Comparison of ENCODE assay signal across 12 cellular contexts in the genomic region with DNA sequence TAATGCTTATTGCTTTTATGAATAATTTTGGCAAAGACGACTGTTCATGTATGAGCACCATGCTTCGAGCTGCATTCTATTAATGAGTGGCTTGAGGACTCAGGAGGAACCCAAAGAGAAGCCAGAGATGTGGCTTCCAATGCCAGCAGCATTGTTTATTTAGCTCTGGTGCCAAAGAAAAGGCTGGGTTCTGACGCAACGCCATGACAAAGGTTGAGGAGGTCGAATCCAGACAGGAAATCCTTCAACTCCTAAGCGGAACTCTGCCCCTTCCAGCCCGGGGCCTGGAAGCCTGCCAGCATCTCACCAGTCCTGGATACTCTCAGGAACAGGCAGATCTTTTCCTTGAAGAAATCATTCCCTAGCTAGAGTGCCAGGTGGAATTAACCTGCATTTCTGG.
DNase-seq lines count a peak whose midpoint lies in the region; ATAC-seq and TF ChIP-seq lines count a peak whose summit lies in the region.
"Had no signal": no experiment of that assay in that cellular context is flagged by ENCODE, and none has a peak within 500 bp of the region (broad histone marks: within the 10 kb centered on the region; RNA-seq: fewer than 3 reads in every experiment).

No MANE protein-coding gene starts in this region.

- H3K4me1 Mint-ChIP-seq in endothelial cell (ENCODE audit: unreplicated experiment), result peaks cover 68% of the 10 kb centered on the region
- no peaks in the 10 kb centered on the region for H3K4me1 Mint-ChIP-seq in activated CD4-positive, alpha-beta T cell treated with anti-CD3 and anti-CD28 coated beads for 36 hours
- H3K4me1 Mint-ChIP-seq: B cell had no signal

- POLR2A ChIA-PET in activated CD4-positive, alpha-beta T cell treated with anti-CD3 and anti-CD28 coated beads for 36 hours (lab: Charles Lee), result no interaction called here

- H3K36me3 Mint-ChIP-seq in endothelial cell (ENCODE audit: low read depth, unreplicated experiment), result peaks cover 11% of the 10 kb centered on the region
- no peaks in the 10 kb centered on the region for H3K36me3 Mint-ChIP-seq in activated CD4-positive, alpha-beta T cell treated with anti-CD3 and anti-CD28 coated beads for 36 hours (ENCODE audit: low read depth)
- H3K36me3 Mint-ChIP-seq: activated CD4-positive, alpha-beta memory T cell treated with anti-CD3 and anti-CD28 coated beads for 36 hours had no signal

- ATAC-seq in HG02763 (IDR thresholded peaks at IDR 0.05; ENCODE audit: unreplicated experiment), result no peak
- no peak for ATAC-seq in activated CD4-positive, alpha-beta T cell treated with anti-CD3 and anti-CD28 coated beads for 36 hours
- no peak for ATAC-seq in GM21717 (IDR thresholded peaks at IDR 0.05; ENCODE audit: unreplicated experiment)

- TF ChIP-seq CTCF in endothelial cell (IDR thresholded peaks at IDR 0.05; ENCODE audit: unreplicated experiment), result no peak

- CTCF ChIA-PET in activated CD4-positive, alpha-beta T cell treated with anti-CD3 and anti-CD28 coated beads for 36 hours (lab: Charles Lee), result interaction anchor here (1.0 to 20.6 kb wide), 6 partner anchors 8 to 159 kb away, joined by 3 to 371 read pairs (median 5); no protein-coding TSS in a partner anchor

- no peak overlapping the region for H3K4me3 Mint-ChIP-seq in endothelial cell (ENCODE audit: unreplicated experiment)
- H3K4me3 Mint-ChIP-seq in activated CD4-positive, alpha-beta T cell treated with anti-CD3 and anti-CD28 coated beads for 36 hours, result no peak overlapping the region
- H3K4me3 Mint-ChIP-seq: activated CD4-positive, alpha-beta memory T cell treated with anti-CD3 and anti-CD28 coated beads for 36 hours; B cell had no signal

- H3K9me3 Mint-ChIP-seq in endothelial cell (ENCODE audit: unreplicated experiment), result no peaks in the 10 kb centered on the region
- no peaks in the 10 kb centered on the region for H3K9me3 Mint-ChIP-seq in activated CD4-positive, alpha-beta T cell treated with anti-CD3 and anti-CD28 coated beads for 36 hours (ENCODE audit: low read depth)
- H3K9me3 Mint-ChIP-seq: activated CD4-positive, alpha-beta memory T cell treated with anti-CD3 and anti-CD28 coated beads for 36 hours had no signal

- intact Hi-C loops in activated CD4-positive, alpha-beta T cell treated with anti-CD3 and anti-CD28 coated beads for 36 hours (cut with DNase I, micrococcal nuclease), result no loop called here

- DNase-seq in COLO668 (lab: John Stamatoyannopoulos, UW; ENCODE audit: unreplicated experiment) (peak; percentile 10), NCI-H460 (ENCODE audit: extremely low read depth, low read depth) (peak; percentile 55), endothelial cell (ENCODE audit: low spot score) (peak; percentile 67), midbrain (lab: John Stamatoyannopoulos, UW) (peak; percentile 15), KG1 (lab: John Stamatoyannopoulos, UW) (no peak)
- no peak for DNase-seq in activated CD4-positive, alpha-beta T cell treated with anti-CD3 and anti-CD28 coated beads for 36 hours
- DNase-seq: activated CD4-positive, alpha-beta memory T cell treated with anti-CD3 and anti-CD28 coated beads for 36 hours; effector CD8-positive, alpha-beta T cell; NCI-H748 treated with DMSO at 0.1 percent for 48 hours had no signal

- H3K27me3 Mint-ChIP-seq in endothelial cell (ENCODE audit: unreplicated experiment), result peaks cover 14% of the 10 kb centered on the region
- no peaks in the 10 kb centered on the region for H3K27me3 Mint-ChIP-seq in activated CD4-positive, alpha-beta T cell treated with anti-CD3 and anti-CD28 coated beads for 36 hours
- H3K27me3 Mint-ChIP-seq: activated CD4-positive, alpha-beta memory T cell treated with anti-CD3 and anti-CD28 coated beads for 36 hours; B cell had no signal

- peak overlapping the region; percentile 85 for H3K27ac Mint-ChIP-seq in endothelial cell (ENCODE audit: unreplicated experiment)
- no peak overlapping the region for H3K27ac Mint-ChIP-seq in activated CD4-positive, alpha-beta T cell treated with anti-CD3 and anti-CD28 coated beads for 36 hours
- H3K27ac Mint-ChIP-seq: activated CD4-positive, alpha-beta memory T cell treated with anti-CD3 and anti-CD28 coated beads for 36 hours; B cell had no signal

Comparison
In these comparisons a context has a peak if more than half of its experiments do, and no peak if none do; other contexts are left out.
1. DNase-seq: peak in COLO668 (single experiment), NCI-H460 (single experiment), endothelial cell (single experiment) and midbrain (single experiment); none in KG1 (single experiment) and activated CD4-positive, alpha-beta T cell treated with anti-CD3 and anti-CD28 coated beads for 36 hours (single experiment).